9 cellular contexts compared by ENCODE assay signal in genomic region chr22:36860821-36861659, GRCh38. TPM values are rescaled to one million over a fixed set of nuclear protein-coding genes. Genes with fewer than 3 reads are reported as not detected.
DNase-seq lines count a peak whose midpoint lies in the region; ATAC-seq and TF ChIP-seq lines count a peak whose summit lies in the region.
"Had no signal": no experiment of that assay in that cellular context is flagged by ENCODE, and none has a peak within 500 bp of the region (broad histone marks: within the 10 kb centered on the region; RNA-seq: fewer than 3 reads in every experiment).

NCF4 (plus strand) TSS chr22:36861006; CDS start chr22:36861172, 166 bp downstream.

- TF ChIP-seq POLR2A in esophagus muscularis mucosa (IDR thresholded peaks at IDR 0.05; ENCODE audit: low read depth), result no peak

- peaks cover 0 to 20% (median 0%) of the 10 kb centered on the region in 4 donors for H3K27me3 ChIP-seq in esophagus muscularis mucosa

- H3K4me3 ChIP-seq in esophagus muscularis mucosa, result peak within 1 kb of the TSS; percentile 7 to 47 (median 15)
- H3K4me3 ChIP-seq: A549 had no signal

- peaks cover 0 to 8% (median 5%) of the 10 kb centered on the region in 4 donors for H3K4me1 ChIP-seq in esophagus muscularis mucosa
- H3K4me1 ChIP-seq: A549 had no signal

- no peak for TF ChIP-seq CTCF in esophagus muscularis mucosa (IDR thresholded peaks at IDR 0.05)

- ATAC-seq in HG03066 (IDR thresholded peaks at IDR 0.05; ENCODE audit: low read depth, unreplicated experiment), result peak; percentile 56
- ATAC-seq: A549 had no signal

- H3K36me3 ChIP-seq in esophagus muscularis mucosa, result no peaks in the 10 kb centered on the region

- intact Hi-C loops in esophagus muscularis mucosa (cut with DNase I), result no loop called here

- H3K9me3 ChIP-seq in esophagus muscularis mucosa, result no peaks in the 10 kb centered on the region
- H3K9me3 ChIP-seq: A549 had no signal

- no peak for TF ChIP-seq EP300 in esophagus muscularis mucosa (IDR thresholded peaks at IDR 0.05)

- H3K27ac ChIP-seq in esophagus muscularis mucosa (replicated peaks in 1 of 4), result peak within 1 kb of the TSS in 3 of 4 donors; percentile 37 to 52 (median 46)
- H3K27ac ChIP-seq: A549 had no signal

- 65% methylated on average over 14 of the region's 17 CpGs for WGBS in esophagus muscularis mucosa

- DNase-seq in activated CD4-positive, alpha-beta T cell treated with anti-CD3 and anti-CD28 coated beads for 4 hours, result peak; percentile 16 to 17
- DNase-seq in activated CD4-positive, alpha-beta T cell treated with anti-CD3 and anti-CD28 coated beads for 1 hour, result no peak
- DNase-seq in T-helper 9 cell, result peak; percentile 21
- no peak for DNase-seq in esophagus muscularis mucosa (ENCODE audit: extremely low spot score)
- peak; percentile 55 for DNase-seq in stimulated activated CD4-positive, alpha-beta T cell treated with anti-CD3 and anti-CD28 coated beads, Interleukin-15, amount 100 ng/mL, for 24 hours
- DNase-seq in middle frontal gyrus (ENCODE audit: extremely low spot score, low spot score), result no peak
- no peak for DNase-seq in EL

RNA-seq across cellular contexts. Expression of gene NCF4, which starts in this region (rescaled TPM):
- total RNA-seq in esophagus muscularis mucosa, result 10 to 100 TPM in 3 of 4 donors, 1 to 10 TPM in 1; 8.4 to 26.0 (median 14.2) TPM

Comparison
In these comparisons a context has a peak if more than half of its experiments do, and no peak if none do; other contexts are left out.
1. DNase-seq: peak in activated CD4-positive, alpha-beta T cell treated with anti-CD3 and anti-CD28 coated beads for 4 hours (2 of 2), T-helper 9 cell (single experiment) and stimulated activated CD4-positive, alpha-beta T cell treated with anti-CD3 and anti-CD28 coated beads, Interleukin-15, amount 100 ng/mL, for 24 hours (single experiment); none in activated CD4-positive, alpha-beta T cell treated with anti-CD3 and anti-CD28 coated beads for 1 hour (single experiment), esophagus muscularis mucosa (single experiment), middle frontal gyrus (single experiment) and EL (single experiment).